12 cellular contexts compared by ENCODE assay signal in the genomic region with DNA sequence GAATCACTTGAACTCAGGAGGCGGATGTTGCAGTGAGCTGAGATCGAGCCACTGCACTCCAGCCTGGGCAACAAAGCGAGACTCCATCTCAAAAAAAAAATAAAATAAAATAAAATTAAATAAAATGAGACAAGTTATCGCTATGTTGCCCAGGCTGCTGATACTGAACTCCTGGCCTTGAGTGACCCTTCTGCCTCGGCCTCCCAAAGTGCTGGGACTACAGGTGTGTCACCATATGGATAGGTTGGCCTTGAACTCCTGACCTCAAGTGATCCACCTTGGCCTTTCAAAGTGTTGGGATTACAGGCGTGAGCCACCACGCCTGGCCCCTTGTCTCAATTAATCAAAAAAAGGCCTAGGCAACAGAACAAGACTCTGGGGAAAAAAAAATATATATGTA. TPM values are rescaled to one million over a fixed set of nuclear protein-coding genes. Genes with fewer than 3 reads are reported as not detected.
"Had no signal": no experiment of that assay in that cellular context is flagged by ENCODE, and none has a peak within 500 bp of the region (broad histone marks: within the 10 kb centered on the region; RNA-seq: fewer than 3 reads in every experiment).

No MANE protein-coding gene starts in this region.

RNA-seq across cellular contexts. Expression of gene CYP17A1, which starts 16.0 kb away (rescaled TPM):
- total RNA-seq: activated CD4-positive, alpha-beta memory T cell treated with anti-CD3 and anti-CD28 coated beads, Interleukin-2, amount 10 ng/mL, durations not matched to agents 7 days and 5 days; activated CD4-positive, alpha-beta T cell treated with anti-CD3 and anti-CD28 coated beads for 36 hours; activated CD4-positive, alpha-beta T cell treated with anti-CD3 and anti-CD28 coated beads, Interleukin-2, amount 10 ng/mL, durations not matched to agents 7 days and 5 days; activated CD8-positive, alpha-beta memory T cell treated with anti-CD3 and anti-CD28 coated beads, Interleukin-2, amount 10 ng/mL, durations not matched to agents 7 days and 5 days; activated CD8-positive, alpha-beta T cell treated with anti-CD3 and anti-CD28 coated beads, Interleukin-2, amount 10 ng/mL, durations not matched to agents 7 days and 5 days; activated naive CD8-positive, alpha-beta T cell treated with anti-CD3 and anti-CD28 coated beads, Interleukin-2, amount 10 ng/mL, durations not matched to agents 7 days and 5 days; activated T-helper 2 cell treated with anti-CD3 and anti-CD28 coated beads, Interferon-gamma antibody, Interleukin-2, Interleukin-4, amounts not matched to agents 10 μg/mL and 5 μg/mL and 100 μg/mL, durations not matched to agents 14 hours and 24 hours and 36 hours; bronchial epithelial cell; cardiac muscle cell; T-helper 1 cell treated with Interleukin-12 subunit alpha and Interleukin-12 subunit beta and Interleukin-4 antibody, amounts not matched to agents 30 ng/mL and 1 ng/mL, for 36 hours; T-helper 17 cell; T-helper 2 cell treated with Interferon-gamma antibody and Interleukin-4, amounts not matched to agents 100 ng/mL and 5 ng/mL, for 36 hours had no signal
- polyA plus RNA-seq: cardiac muscle cell had no signal

RNA-seq across cellular contexts. Expression of gene AS3MT, which starts 16.0 kb away (rescaled TPM):
- total RNA-seq: T-helper 1 cell treated with Interleukin-12 subunit alpha and Interleukin-12 subunit beta and Interleukin-4 antibody, amounts not matched to agents 30 ng/mL and 1 ng/mL, for 36 hours had no signal
